In genomic region chr10:44478040-44478439, GRCh38 we compare ENCODE assay signal across 28 cellular contexts.
DNase-seq lines count a peak whose midpoint lies in the region; ATAC-seq and TF ChIP-seq lines count a peak whose summit lies in the region.
"Had no signal": no experiment of that assay in that cellular context is flagged by ENCODE, and none has a peak within 500 bp of the region (broad histone marks: within the 10 kb centered on the region; RNA-seq: fewer than 3 reads in every experiment).

No MANE protein-coding gene starts in this region.

- no peak overlapping the region for H2AK5ac ChIP-seq in IMR-90 (ENCODE audit: low read depth, low read length)

- H3K4me3 ChIP-seq in IMR-90 (ENCODE audit: insufficient read depth, low read depth, low read length), result no peak overlapping the region
- H3K4me3 ChIP-seq: BLaER1 treated with 17β-estradiol and CSF1 and Interleukin-3, amounts not matched to agents 10 nM and 100 nM; lower lobe of right lung; MG63; PC-9; psoas muscle; suprapubic skin; upper lobe of left lung had no signal

- intact Hi-C loops in IMR-90 (cut with micrococcal nuclease), result no loop called here

- TF ChIP-seq POLR2A in IMR-90 (IDR thresholded peaks at IDR 0.05; ENCODE audit: low read depth, low read length) (no peak), erythroblast (IDR thresholded peaks at IDR 0.05; ENCODE audit: low read length) (no peak)

- H3K79me1 ChIP-seq in IMR-90 (ENCODE audit: low read depth in 1 of 2, low read length in 2 of 2), result no peaks in the 10 kb centered on the region

- H2BK120ac ChIP-seq in IMR-90 (ENCODE audit: low read depth, low read length), result no peak overlapping the region

- DNase-seq in EH (ENCODE audit: low read depth), result peak; percentile 52
- DNase-seq in IMR-90, result peak; percentile 45
- DNase-seq in erythroblast (lab: John Stamatoyannopoulos, UW), result peak; percentile 33 to 64
- no peak for DNase-seq in NCI-H226
- DNase-seq in 8988T, result no peak
- no peak for DNase-seq in stimulated activated CD8-positive, alpha-beta memory T cell treated with anti-CD3 and anti-CD28 coated beads, Interleukin-4, amount 100 ng/mL, for 48 hours
- DNase-seq in stimulated activated CD4-positive, alpha-beta T cell treated with anti-CD3 and anti-CD28 coated beads, Interleukin-2, amount 100 ng/mL, for 48 hours, result no peak
- DNase-seq: activated CD8-positive, alpha-beta T cell treated with anti-CD3 and anti-CD28 coated beads, Interleukin-2, amount 10 ng/mL, durations not matched to agents 7 days and 5 days; activated naive CD4-positive, alpha-beta T cell treated with anti-CD3 and anti-CD28 coated beads for 36 hours; DMS153; foreskin melanocyte; KBM-7; lower lobe of right lung; MG63; naive thymus-derived CD4-positive, alpha-beta T cell; NCI-H2029; NCI-H526 treated with DMSO at 0.1 percent for 48 hours; NK-92 treated with Interleukin-12 subunit alpha and Interleukin-12 subunit beta, amount 100 ng/mL, for 24 hours; nucleus accumbens; PC-9; psoas muscle; stimulated activated naive CD4-positive, alpha-beta T cell; upper lobe of left lung had no signal

- peak overlapping the region in 1 of 3 experiments; percentile 1 for H3K4me3 Mint-ChIP-seq in nephron
- H3K4me3 Mint-ChIP-seq: activated CD8-positive, alpha-beta T cell treated with anti-CD3 and anti-CD28 coated beads, Interleukin-2, amount 10 ng/mL, durations not matched to agents 7 days and 5 days; activated naive CD4-positive, alpha-beta T cell treated with anti-CD3 and anti-CD28 coated beads for 36 hours; naive thymus-derived CD4-positive, alpha-beta T cell; T-helper 1 cell treated with Interleukin-12 subunit alpha and Interleukin-12 subunit beta and Interleukin-4 antibody, amounts not matched to agents 30 μg/mL and 1 μg/mL, for 36 hours had no signal

- H3K9me3 Mint-ChIP-seq in nephron, result peaks cover 18% of the 10 kb centered on the region

- no peak overlapping the region for H2BK20ac ChIP-seq in IMR-90 (ENCODE audit: low read depth, low read length)

- whole genome bisulfite sequencing in IMR-90 (ENCODE audit: extremely low coverage in 2 of 2, insufficient read length in 1 of 2), 2 experiments, result no CpG with 5 or more reads among the region's 2 CpGs

- ATAC-seq in IMR-90 (ENCODE audit: low read depth), result no peak
- ATAC-seq: activated CD8-positive, alpha-beta T cell treated with anti-CD3 and anti-CD28 coated beads, Interleukin-2, amount 10 ng/mL, durations not matched to agents 7 days and 5 days; lower lobe of right lung; naive thymus-derived CD4-positive, alpha-beta T cell; psoas muscle; SK-N-SH treated with all-trans-retinoic acid at 6 μM for 48 hours had no signal

- H3K27ac ChIP-seq in IMR-90 (ENCODE audit: insufficient read depth, low read length), result no peak overlapping the region
- H3K27ac ChIP-seq: BLaER1 treated with 17β-estradiol and CSF1 and Interleukin-3, amounts not matched to agents 10 nM and 100 nM; lower lobe of right lung; PC-9; psoas muscle; suprapubic skin; upper lobe of left lung had no signal

- no peak overlapping the region for H4K8ac ChIP-seq in IMR-90 (ENCODE audit: low read depth in 2 of 2, low read length in 2 of 2)

- H2BK5ac ChIP-seq in IMR-90 (ENCODE audit: low read depth, low read length, poor library complexity, severe bottlenecking), result no peak overlapping the region

- no peak overlapping the region for H3K23ac ChIP-seq in IMR-90 (ENCODE audit: low read depth, low read length)

- H3K4me1 ChIP-seq in IMR-90 (ENCODE audit: control insufficient read depth, insufficient read depth, low read length), result no peaks in the 10 kb centered on the region
- H3K4me1 ChIP-seq: lower lobe of right lung, upper lobe of left lung had no signal

- dilution Hi-C loops in IMR-90 (cut with HindIII; ENCODE audit: low sequenced_read_pairs, unreplicated experiment), result no loop called here

- H3K9me3 ChIP-seq in IMR-90 (ENCODE audit: control insufficient read depth, insufficient read depth, low read length), result no peaks in the 10 kb centered on the region
- H3K9me3 ChIP-seq: lower lobe of right lung, MG63, psoas muscle, suprapubic skin, upper lobe of left lung had no signal

- peak overlapping the region; percentile 60 to 86 (median 77) for H3K27ac Mint-ChIP-seq in nephron
- H3K27ac Mint-ChIP-seq: activated CD8-positive, alpha-beta T cell treated with anti-CD3 and anti-CD28 coated beads, Interleukin-2, amount 10 ng/mL, durations not matched to agents 7 days and 5 days; activated naive CD4-positive, alpha-beta T cell treated with anti-CD3 and anti-CD28 coated beads for 36 hours; naive thymus-derived CD4-positive, alpha-beta T cell; T-helper 1 cell treated with Interleukin-12 subunit alpha and Interleukin-12 subunit beta and Interleukin-4 antibody, amounts not matched to agents 30 μg/mL and 1 μg/mL, for 36 hours had no signal

- in situ Hi-C loops in IMR-90 (cut with MboI; ENCODE audit: low sequenced_read_pairs), result no loop called here

- peaks cover 2% of the 10 kb centered on the region for H3K27me3 ChIP-seq in IMR-90 (ENCODE audit: control insufficient read depth, insufficient read depth, low read length)
- H3K27me3 ChIP-seq: BLaER1 treated with 17β-estradiol and CSF1 and Interleukin-3, amounts not matched to agents 10 nM and 100 nM; MG63; suprapubic skin; upper lobe of left lung had no signal

- no peak overlapping the region for H3K4me2 ChIP-seq in IMR-90 (ENCODE audit: low read depth, low read length)
- H3K4me2 ChIP-seq: PC-9 had no signal

- no peaks in the 10 kb centered on the region for H3K36me3 ChIP-seq in IMR-90 (ENCODE audit: control insufficient read depth, insufficient read depth, low read length)
- H3K36me3 ChIP-seq: BLaER1 treated with 17β-estradiol and CSF1 and Interleukin-3, amounts not matched to agents 10 nM and 100 nM; lower lobe of right lung; MG63; suprapubic skin; upper lobe of left lung had no signal

- H4K91ac ChIP-seq in IMR-90 (ENCODE audit: insufficient read depth, low read depth, low read length), result no peak overlapping the region

- POLR2A ChIA-PET in IMR-90 (lab: Charles Lee; ENCODE audit: unreplicated experiment), result no interaction called here

- no peak overlapping the region for H3K56ac ChIP-seq in IMR-90 (ENCODE audit: extremely low read depth, insufficient read depth, low read length)

- H2AFZ ChIP-seq in IMR-90 (replicated peaks; ENCODE audit: low read length, poor library complexity), result no peak overlapping the region
- H2AFZ ChIP-seq: PC-9 had no signal

- H2AK9ac ChIP-seq in IMR-90 (replicated peaks; ENCODE audit: low read depth, low read length, poor library complexity), result no peak overlapping the region

- no peak overlapping the region for H2BK15ac ChIP-seq in IMR-90 (ENCODE audit: low read depth, low read length)

- peaks cover 5% of the 10 kb centered on the region for H3K27me3 Mint-ChIP-seq in nephron (ENCODE audit: low read depth)

- no peak overlapping the region for H3K4ac ChIP-seq in IMR-90 (ENCODE audit: low read depth, low read length)

- H4K5ac ChIP-seq in IMR-90 (ENCODE audit: low read depth, low read length), result no peak overlapping the region

- no peak overlapping the region for H3K18ac ChIP-seq in IMR-90 (ENCODE audit: low read depth, low read length)

- no peak for TF ChIP-seq RAD21 in IMR-90 (IDR thresholded peaks at IDR 0.05; ENCODE audit: low read length)

- no peaks in the 10 kb centered on the region for H3K9me1 ChIP-seq in IMR-90 (ENCODE audit: insufficient read depth, low read length)

- BruUV-seq in IMR-90 (replicated peaks; lab: Mats Ljungman, UMichigan), result no TSS peak

- H4K20me1 ChIP-seq in IMR-90 (ENCODE audit: insufficient read depth, low read length), result no peaks in the 10 kb centered on the region
- H4K20me1 ChIP-seq: BLaER1 treated with 17β-estradiol and CSF1 and Interleukin-3, amounts not matched to agents 10 nM and 100 nM had no signal

- CTCF ChIA-PET in IMR-90 (lab: Yijun Ruan, JAX), result no interaction called here

- no peak overlapping the region for H3K9ac ChIP-seq in IMR-90 (ENCODE audit: low read depth, low read length)
- H3K9ac ChIP-seq: BLaER1 treated with 17β-estradiol and CSF1 and Interleukin-3, amounts not matched to agents 10 nM and 100 nM had no signal

- TF ChIP-seq CTCF in IMR-90 (conservative IDR thresholded peaks at IDR 0.05; ENCODE audit: low read depth, low read length) (no peak), nephron (IDR thresholded peaks at IDR 0.05; ENCODE audit: unreplicated experiment in 3 of 3) (no peak)

- H3K14ac ChIP-seq in IMR-90 (replicated peaks; ENCODE audit: low read depth, low read length), result no peak overlapping the region

- peaks cover 57% of the 10 kb centered on the region for H3K4me1 Mint-ChIP-seq in nephron
- H3K4me1 Mint-ChIP-seq: naive thymus-derived CD4-positive, alpha-beta T cell had no signal

- peaks cover 9% of the 10 kb centered on the region for H3K36me3 Mint-ChIP-seq in nephron (ENCODE audit: low read depth)

TF ChIP-seq in IMR-90, 13 proteins besides CTCF, POLR2A, EP300 and RAD21:
- peak; percentile 51; the same call in 1 of the 2 replicates for TF ChIP-seq NFE2L2 (IDR thresholded peaks at IDR 0.05; ENCODE audit: low read depth, low read length)
- TF ChIP-seq RFX5 (IDR thresholded peaks at IDR 0.05; ENCODE audit: low read depth, low read length), result no peak

Comparison
In these comparisons a context has a peak if more than half of its experiments do, and no peak if none do; other contexts are left out.
1. DNase-seq: peak in EH (single experiment), IMR-90 (single experiment) and erythroblast (2 of 2); none in NCI-H226 (single experiment), 8988T (single experiment), stimulated activated CD8-positive, alpha-beta memory T cell treated with anti-CD3 and anti-CD28 coated beads, Interleukin-4, amount 100 ng/mL, for 48 hours (single experiment) and stimulated activated CD4-positive, alpha-beta T cell treated with anti-CD3 and anti-CD28 coated beads, Interleukin-2, amount 100 ng/mL, for 48 hours (0 of 2).